ENCODE assay signal across 21 cellular contexts in genomic region chr18:35409921-35410320, GRCh38. TPM values are rescaled to one million over a fixed set of nuclear protein-coding genes. Genes with fewer than 3 reads are reported as not detected.
DNase-seq lines count a peak whose midpoint lies in the region; ATAC-seq and TF ChIP-seq lines count a peak whose summit lies in the region.
"Had no signal": no experiment of that assay in that cellular context is flagged by ENCODE, and none has a peak within 500 bp of the region (broad histone marks: within the 10 kb centered on the region; RNA-seq: fewer than 3 reads in every experiment).

No MANE protein-coding gene starts in this region.

- POLR2A ChIA-PET in RWPE1 (lab: Yijun Ruan, JAX; ENCODE audit: low non-redundant PET): no interaction called here

- WGBS in esophagus, 2 donors: 50 to 60% methylated on average over 3 of the region's 3 CpGs

- H3K27ac ChIP-seq in RWPE1: peak overlapping the region; percentile 61
- H3K27ac ChIP-seq in esophagus (ENCODE audit: low read depth in 2 of 2, low read length in 1 of 2): peak overlapping the region; percentile 67 to 84
- H3K27ac ChIP-seq: heart right ventricle, neural progenitor cell, tibial artery had no signal

- DNase-seq in SIG-M5 treated with dmso at 0.1 percent for 504 hours (lab: John Stamatoyannopoulos, UW; ENCODE audit: unreplicated experiment) (peak; percentile 15), SIG-M5 (lab: John Stamatoyannopoulos, UW) (no peak), RWPE1 (ENCODE audit: low spot score) (peak; percentile 8)
- DNase-seq in activated CD4-positive, CD25-positive, alpha-beta regulatory T cell (lab: John Stamatoyannopoulos, UW): no peak
- DNase-seq in stimulated activated CD4-positive, alpha-beta T cell treated with anti-CD3 and anti-CD28 coated beads, Interleukin-4, amount 100 ng/mL, for 4 hours: no peak
- DNase-seq: activated CD4-positive, alpha-beta T cell treated with anti-CD3 and anti-CD28 coated beads, Interleukin-2, amount 50 U/mL, for 48 hours; activated naive CD4-positive, alpha-beta T cell treated with anti-CD3 and anti-CD28 coated beads, Interleukin-2, amount 50 U/mL, for 16 hours; activated T-cell treated with anti-CD3 and anti-CD28 coated beads, Interleukin-2, amount 50 U/mL, for 1 hour; CD8-positive, alpha-beta memory T cell; DND-41; HCEC 1CT; heart right ventricle; mesenchymal stem cell; NCI-H2029; NCI-H510A; tibial artery had no signal

- no peaks in the 10 kb centered on the region for H3K36me3 ChIP-seq in esophagus (ENCODE audit: control insufficient read depth in 2 of 2, insufficient read depth in 2 of 2, low read length in 1 of 2)
- H3K36me3 ChIP-seq: heart right ventricle, neural progenitor cell, tibial artery had no signal

- TF ChIP-seq CTCF in RWPE1 (conservative IDR thresholded peaks at IDR 0.05; ENCODE audit: low read depth): no peak

- peaks cover 0 to 21% of the 10 kb centered on the region in 2 donors for H3K4me1 ChIP-seq in esophagus (ENCODE audit: control insufficient read depth in 2 of 2, insufficient read depth in 2 of 2, low read length in 1 of 2)
- H3K4me1 ChIP-seq: neural progenitor cell had no signal

- CTCF ChIA-PET in RWPE1 (lab: Yijun Ruan, JAX): no interaction called here

- H3K27me3 ChIP-seq in esophagus (ENCODE audit: control insufficient read depth in 1 of 2, insufficient read depth in 2 of 2, low read length in 2 of 2): no peaks in the 10 kb centered on the region
- H3K27me3 ChIP-seq: heart right ventricle, neural progenitor cell, tibial artery had no signal

- no peaks in the 10 kb centered on the region for H3K9me3 ChIP-seq in esophagus (ENCODE audit: control insufficient read depth in 2 of 2, insufficient read depth in 1 of 2, low read depth in 1 of 2, low read length in 1 of 2)
- H3K9me3 ChIP-seq: heart right ventricle, tibial artery had no signal

- ATAC-seq in GM19324 (IDR thresholded peaks at IDR 0.05; ENCODE audit: low FRiP score, unreplicated experiment): no peak
- ATAC-seq in HG03139 (IDR thresholded peaks at IDR 0.05; ENCODE audit: unreplicated experiment): no peak
- ATAC-seq: heart right ventricle, SK-N-SH treated with all-trans-retinoic acid at 6 μM for 48 hours had no signal

- no peak overlapping the region for H3K4me3 ChIP-seq in esophagus (ENCODE audit: low read depth in 1 of 2, low read length in 2 of 2)
- H3K4me3 ChIP-seq: heart right ventricle, neural progenitor cell, tibial artery had no signal

RNA-seq across cellular contexts. Expression of gene ZNF396, which starts 32.8 kb away (rescaled TPM):
- under 1 TPM; 0.65 to 0.74 TPM for polyA plus RNA-seq in esophagus

Comparison
In these comparisons a context has a peak if more than half of its experiments do, and no peak if none do; other contexts are left out.
1. DNase-seq: peak in SIG-M5 treated with dmso at 0.1 percent for 504 hours (single experiment) and RWPE1 (single experiment); none in SIG-M5 (single experiment), activated CD4-positive, CD25-positive, alpha-beta regulatory T cell (0 of 4) and stimulated activated CD4-positive, alpha-beta T cell treated with anti-CD3 and anti-CD28 coated beads, Interleukin-4, amount 100 ng/mL, for 4 hours (0 of 2).